Comparison of ENCODE assay signal across 8 cellular contexts in the genomic region with DNA sequence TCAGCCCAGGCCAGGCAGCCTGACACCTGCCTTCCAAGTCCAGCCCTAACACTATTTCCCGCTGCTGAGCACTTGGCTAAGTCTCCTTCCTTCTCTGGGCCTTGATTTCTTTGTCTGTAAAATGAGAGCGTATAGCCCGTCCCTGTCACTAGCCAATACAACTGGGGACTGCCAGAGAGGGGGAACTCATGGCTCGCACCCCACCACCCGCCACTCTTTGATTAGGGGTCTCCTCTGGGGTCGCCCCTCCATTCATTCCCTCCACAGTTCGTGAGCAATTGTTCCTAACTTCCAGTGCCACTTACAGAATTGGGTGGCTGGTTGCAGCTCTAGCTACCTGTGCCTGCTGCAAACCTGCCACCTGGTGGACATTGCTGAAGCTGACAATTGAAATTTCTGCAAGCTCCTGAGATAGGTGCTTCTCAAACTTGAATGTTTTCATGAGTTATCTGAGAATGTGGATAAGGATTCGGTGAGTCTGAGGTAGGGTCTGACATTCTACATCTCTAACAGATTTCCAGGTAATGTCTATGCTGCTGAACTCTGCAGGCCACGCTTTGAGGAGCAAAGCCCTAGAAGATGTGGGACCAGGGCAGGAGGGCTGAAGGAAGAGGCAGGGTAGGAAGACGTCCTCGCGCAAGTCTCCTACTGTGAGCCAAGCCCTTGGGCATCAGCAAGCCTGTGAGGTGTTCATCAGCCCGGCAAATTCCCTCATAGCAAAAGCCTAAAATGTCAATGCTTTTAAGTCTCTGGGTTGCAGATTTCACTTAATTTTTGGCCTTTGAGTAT. TPM values are rescaled to one million over a fixed set of nuclear protein-coding genes. Genes with fewer than 3 reads are reported as not detected.
DNase-seq lines count a peak whose midpoint lies in the region; ATAC-seq and TF ChIP-seq lines count a peak whose summit lies in the region.

No MANE protein-coding gene starts in this region.

- H3K79me2 ChIP-seq in SU-DHL-6 (ENCODE audit: insufficient read depth, low read length), result no peaks in the 10 kb centered on the region

- no peak overlapping the region for H3K27ac Mint-ChIP-seq in activated naive CD8-positive, alpha-beta T cell treated with anti-CD3 and anti-CD28 coated beads, Interleukin-2, amount 50 U/mL, for 24 hours

- no peaks in the 10 kb centered on the region for H4K20me1 ChIP-seq in SU-DHL-6 (ENCODE audit: low read depth, low read length)

- H3K4me3 Mint-ChIP-seq in activated naive CD8-positive, alpha-beta T cell treated with anti-CD3 and anti-CD28 coated beads, Interleukin-2, amount 50 U/mL, for 24 hours, result no peak overlapping the region

- H3K9me3 ChIP-seq in SU-DHL-6 (ENCODE audit: insufficient read depth, low read length), result no peaks in the 10 kb centered on the region
- H3K9me3 ChIP-seq in left ventricle myocardium inferior (replicated peaks), result no peaks in the 10 kb centered on the region

- no peak overlapping the region for H3K4me3 ChIP-seq in SU-DHL-6 (ENCODE audit: insufficient read depth, low read length, poor library complexity, severe bottlenecking)
- H3K4me3 ChIP-seq in left ventricle myocardium inferior, result no peak overlapping the region
- H3K4me3 ChIP-seq in retinal pigment epithelial cell (ENCODE audit: low read length), result no peak overlapping the region

- no peak overlapping the region for H2AFZ ChIP-seq in SU-DHL-6 (ENCODE audit: low read depth, low read length, severe bottlenecking)

- intact Hi-C loops in left ventricle myocardium inferior (cut with micrococcal nuclease), result loop anchor here (5.0 to 10.0 kb wide), 2 partner anchors 66 to 119 kb away; partner anchors contain the start of genes HRCT1, OR2S2 and SPAAR

- H3K4me1 ChIP-seq in left ventricle myocardium inferior, result peaks cover 10% of the 10 kb centered on the region

- H3K27me3 ChIP-seq in SU-DHL-6 (ENCODE audit: low read length) (no peaks in the 10 kb centered on the region), left ventricle myocardium inferior (ENCODE audit: low read depth) (no peaks in the 10 kb centered on the region)

- H3K36me3 ChIP-seq in SU-DHL-6 (ENCODE audit: low read length), result no peaks in the 10 kb centered on the region
- H3K36me3 ChIP-seq in left ventricle myocardium inferior, result no peaks in the 10 kb centered on the region

- H3K4me1 Mint-ChIP-seq in activated naive CD8-positive, alpha-beta T cell treated with anti-CD3 and anti-CD28 coated beads, Interleukin-2, amount 50 U/mL, for 24 hours, result no peaks in the 10 kb centered on the region

- no peaks in the 10 kb centered on the region for H3K36me3 Mint-ChIP-seq in activated naive CD8-positive, alpha-beta T cell treated with anti-CD3 and anti-CD28 coated beads, Interleukin-2, amount 50 U/mL, for 24 hours (ENCODE audit: low read depth)

- H3K27ac ChIP-seq in SU-DHL-6 (ENCODE audit: low read depth, low read length), result no peak overlapping the region
- H3K27ac ChIP-seq in left ventricle myocardium inferior (replicated peaks), result no peak overlapping the region

- DNase-seq in MV-4-11 (lab: John Stamatoyannopoulos, UW) (peak; percentile 49), left ventricle myocardium inferior (peak; percentile 39), retinal pigment epithelial cell (ENCODE audit: low read depth) (no peak)
- peak; percentile 67 for DNase-seq in activated naive CD8-positive, alpha-beta T cell treated with anti-CD3 and anti-CD28 coated beads, Interleukin-2, amount 50 U/mL, for 24 hours

- H3K4me2 ChIP-seq in SU-DHL-6 (ENCODE audit: low read depth, low read length, poor library complexity, severe bottlenecking), result no peak overlapping the region

- no peaks in the 10 kb centered on the region for H3F3A ChIP-seq in SU-DHL-6 (ENCODE audit: insufficient read depth)

- TF ChIP-seq CTCF in GM12801 (IDR thresholded peaks at IDR 0.05; ENCODE audit: extremely low read depth, insufficient read length) (peak; percentile 28), SU-DHL-6 (IDR thresholded peaks at IDR 0.05; ENCODE audit: insufficient read depth, low read length, poor library complexity, severe bottlenecking) (peak; percentile 97), left ventricle myocardium inferior (IDR thresholded peaks at IDR 0.05; ENCODE audit: borderline replicate concordance) (peak; percentile 86), retinal pigment epithelial cell (conservative IDR thresholded peaks at IDR 0.05; ENCODE audit: low read depth, low read length) (peak; percentile 90)

- no peaks in the 10 kb centered on the region for H3K9me2 ChIP-seq in SU-DHL-6 (replicated peaks; ENCODE audit: insufficient read depth, low read length)

- peaks cover 2% of the 10 kb centered on the region for H3K27me3 Mint-ChIP-seq in activated naive CD8-positive, alpha-beta T cell treated with anti-CD3 and anti-CD28 coated beads, Interleukin-2, amount 50 U/mL, for 24 hours

- no peaks in the 10 kb centered on the region for H3K9me3 Mint-ChIP-seq in activated naive CD8-positive, alpha-beta T cell treated with anti-CD3 and anti-CD28 coated beads, Interleukin-2, amount 50 U/mL, for 24 hours

- H3K9ac ChIP-seq in SU-DHL-6 (ENCODE audit: low read length), result no peak overlapping the region

- peak; percentile 69 for ATAC-seq in activated naive CD8-positive, alpha-beta T cell treated with anti-CD3 and anti-CD28 coated beads, Interleukin-2, amount 50 U/mL, for 24 hours
- ATAC-seq in HG03139 (IDR thresholded peaks at IDR 0.05; ENCODE audit: unreplicated experiment) (no peak), HG03571 (IDR thresholded peaks at IDR 0.05; ENCODE audit: unreplicated experiment) (no peak)

RNA-seq across cellular contexts. Expression of gene RECK, which starts 13.3 kb away (rescaled TPM):
- total RNA-seq in left ventricle myocardium inferior, result 5.4 TPM

Comparison
In these comparisons a context has a peak if more than half of its experiments do, and no peak if none do; other contexts are left out.
1. CTCF ChIP-seq: peak in every context shown above with its lines; median percentile 97 in SU-DHL-6; 90 in retinal pigment epithelial cell; 86 in left ventricle myocardium inferior; 28 in GM12801.